Comparison of ENCODE assay signal across 14 cellular contexts in genomic region chr16:66927918-66928649, GRCh38. TPM values are rescaled to one million over a fixed set of nuclear protein-coding genes. Genes with fewer than 3 reads are reported as not detected.
DNase-seq lines count a peak whose midpoint lies in the region; ATAC-seq and TF ChIP-seq lines count a peak whose summit lies in the region.
"Had no signal": no experiment of that assay in that cellular context is flagged by ENCODE, and none has a peak within 500 bp of the region (broad histone marks: within the 10 kb centered on the region; RNA-seq: fewer than 3 reads in every experiment).

No MANE protein-coding gene starts in this region.

- peak; percentile 26 for DNase-seq in activated CD4-positive, alpha-beta T cell treated with anti-CD3 and anti-CD28 coated beads for 36 hours
- no peak for DNase-seq in activated CD4-positive, alpha-beta T cell treated with anti-CD3 and anti-CD28 coated beads for 4 hours
- DNase-seq in RPMI7951 (ENCODE audit: low read depth) (peak; percentile 95), fibroblast of lung (ENCODE audit: low read depth in 2 of 2) (peak in 1 of 2 donors; percentile 21), DMS153 treated with DMSO at 0.1 percent for 48 hours (lab: John Stamatoyannopoulos, UW; ENCODE audit: unreplicated experiment) (no peak)
- DNase-seq in stimulated activated naive CD8-positive, alpha-beta T cell treated with anti-CD3 and anti-CD28 coated beads, Interleukin-15, Interleukin-2, amounts not matched to agents 100 U/mL and 50 U/mL, for 24 hours, result peak; percentile 25
- DNase-seq in CD8-positive, alpha-beta T cell, result no peak
- DNase-seq: GOT3; midbrain; stimulated activated CD4-positive, alpha-beta T cell treated with anti-CD3 and anti-CD28 coated beads, Interleukin-12 subunit alpha, Interleukin-12 subunit beta, amount 100 ng/mL, for 4 hours had no signal

- H3K4me1 Mint-ChIP-seq in activated CD4-positive, alpha-beta T cell treated with anti-CD3 and anti-CD28 coated beads for 36 hours, result peaks cover 22% of the 10 kb centered on the region
- peaks cover 25% of the 10 kb centered on the region for H3K4me1 Mint-ChIP-seq in CD8-positive, alpha-beta T cell (ENCODE audit: low read depth)

- H3K27ac Mint-ChIP-seq in activated CD4-positive, alpha-beta T cell treated with anti-CD3 and anti-CD28 coated beads for 36 hours, result no peak overlapping the region
- no peak overlapping the region for H3K27ac Mint-ChIP-seq in CD8-positive, alpha-beta T cell
- H3K27ac Mint-ChIP-seq: T-cell had no signal

- no peaks in the 10 kb centered on the region for H3K9me3 ChIP-seq in fibroblast of lung (ENCODE audit: control insufficient read depth, insufficient read depth, low read depth, low read length)
- no peaks in the 10 kb centered on the region for H3K9me3 ChIP-seq in CD8-positive, alpha-beta T cell (ENCODE audit: low read length)

- intact Hi-C loops in activated CD4-positive, alpha-beta T cell treated with anti-CD3 and anti-CD28 coated beads for 36 hours (cut with DNase I, micrococcal nuclease), result loop anchor here (1.0 to 5.0 kb wide), 3 partner anchors 33 to 321 kb away; no protein-coding TSS in a partner anchor
- intact Hi-C loops in CD8-positive, alpha-beta T cell (cut with DNase I, micrococcal nuclease), result no loop called here

- H2AFZ ChIP-seq in fibroblast of lung (ENCODE audit: low read length), result no peak overlapping the region

- peaks cover 34% of the 10 kb centered on the region for H3K4me1 ChIP-seq in fibroblast of lung (ENCODE audit: control insufficient read depth, extremely low read depth, insufficient read depth, low read length)
- peaks cover 12% of the 10 kb centered on the region for H3K4me1 ChIP-seq in CD8-positive, alpha-beta T cell (ENCODE audit: insufficient read depth, low read length)

- H3K36me3 Mint-ChIP-seq in activated CD4-positive, alpha-beta T cell treated with anti-CD3 and anti-CD28 coated beads for 36 hours (ENCODE audit: low read depth), result peaks cover 19% of the 10 kb centered on the region
- peaks cover 19% of the 10 kb centered on the region for H3K36me3 Mint-ChIP-seq in CD8-positive, alpha-beta T cell

- no peak overlapping the region for H3K9ac ChIP-seq in fibroblast of lung (ENCODE audit: insufficient read depth, low read length)

- POLR2A ChIA-PET in activated CD4-positive, alpha-beta T cell treated with anti-CD3 and anti-CD28 coated beads for 36 hours (lab: Charles Lee), result interaction anchor here (1.4 kb wide), 1 partner anchor 30 kb away, joined by 3 read pairs; no protein-coding TSS in a partner anchor
- POLR2A ChIA-PET in CD8-positive, alpha-beta T cell (lab: Charles Lee), result no interaction called here

- no peak overlapping the region for H3K4me2 ChIP-seq in fibroblast of lung (ENCODE audit: extremely low read depth, insufficient read depth, low read length)

- no peaks in the 10 kb centered on the region for H4K20me1 ChIP-seq in fibroblast of lung (ENCODE audit: control insufficient read depth, extremely low read depth, insufficient read depth, low read length)

- H3K9me3 Mint-ChIP-seq in activated CD4-positive, alpha-beta T cell treated with anti-CD3 and anti-CD28 coated beads for 36 hours (ENCODE audit: low read depth), result no peaks in the 10 kb centered on the region
- H3K9me3 Mint-ChIP-seq in CD8-positive, alpha-beta T cell, result no peaks in the 10 kb centered on the region
- H3K9me3 Mint-ChIP-seq: T-cell had no signal

- H3K27me3 ChIP-seq in fibroblast of lung (ENCODE audit: control insufficient read depth, insufficient read depth, low read length), result peaks cover 2% of the 10 kb centered on the region
- peaks cover 5% of the 10 kb centered on the region for H3K27me3 ChIP-seq in CD8-positive, alpha-beta T cell (ENCODE audit: insufficient read depth, low read length)

- H3K27ac ChIP-seq in fibroblast of lung (ENCODE audit: insufficient read depth, low read length), result peak overlapping the region; percentile 78
- no peak overlapping the region for H3K27ac ChIP-seq in CD8-positive, alpha-beta T cell (ENCODE audit: low read depth, low read length)

- CTCF ChIA-PET in activated CD4-positive, alpha-beta T cell treated with anti-CD3 and anti-CD28 coated beads for 36 hours (lab: Charles Lee), result interaction anchor here (0.6 to 3.1 kb wide), 11 partner anchors 13 to 119 kb away, joined by 3 to 19 read pairs (median 4); no protein-coding TSS in a partner anchor
- CTCF ChIA-PET in CD8-positive, alpha-beta T cell (lab: Charles Lee), result interaction anchor here (0.9 to 2.3 kb wide), 3 partner anchors 33 to 98 kb away, joined by 3 to 7 read pairs (median 5); partner anchors contain the start of gene NAE1

- H3K27me3 Mint-ChIP-seq in activated CD4-positive, alpha-beta T cell treated with anti-CD3 and anti-CD28 coated beads for 36 hours, result peaks cover 25% of the 10 kb centered on the region
- peaks cover 24% of the 10 kb centered on the region for H3K27me3 Mint-ChIP-seq in CD8-positive, alpha-beta T cell (ENCODE audit: low read depth)

- no peak overlapping the region for H3K4me3 ChIP-seq in fibroblast of lung (replicated peaks in 1 of 4; ENCODE audit: control extremely low read depth in 1 of 4, insufficient read depth in 1 of 4, low read depth in 3 of 4, low read length in 4 of 4)
- no peak overlapping the region for H3K4me3 ChIP-seq in CD8-positive, alpha-beta T cell (ENCODE audit: low read depth, low read length)

- peaks cover 2% of the 10 kb centered on the region for H3K79me2 ChIP-seq in fibroblast of lung (ENCODE audit: control insufficient read depth, insufficient read depth, low read length)

- no peak for TF ChIP-seq CTCF in fibroblast of lung (conservative IDR thresholded peaks at IDR 0.05 in 1 of 2, IDR thresholded peaks at IDR 0.05 in 1 of 2; ENCODE audit: low read depth in 1 of 2, low read length in 2 of 2)
- TF ChIP-seq CTCF in CD8-positive, alpha-beta T cell (IDR thresholded peaks at IDR 0.05), result no peak

- peak; percentile 11 for ATAC-seq in activated CD4-positive, alpha-beta T cell treated with anti-CD3 and anti-CD28 coated beads for 36 hours
- ATAC-seq in stimulated activated naive CD8-positive, alpha-beta T cell treated with anti-CD3 and anti-CD28 coated beads, Interleukin-15, Interleukin-2, amounts not matched to agents 100 U/mL and 50 U/mL, for 24 hours, result peak; percentile 29
- ATAC-seq in HG02642 (IDR thresholded peaks at IDR 0.05; ENCODE audit: poor library complexity, unreplicated experiment), result no peak
- ATAC-seq in CD8-positive, alpha-beta T cell, result no peak

- no peak overlapping the region for H3K4me3 Mint-ChIP-seq in activated CD4-positive, alpha-beta T cell treated with anti-CD3 and anti-CD28 coated beads for 36 hours
- no peak overlapping the region for H3K4me3 Mint-ChIP-seq in CD8-positive, alpha-beta T cell
- H3K4me3 Mint-ChIP-seq: T-cell had no signal

- no peaks in the 10 kb centered on the region for H3K36me3 ChIP-seq in fibroblast of lung (ENCODE audit: control insufficient read depth, insufficient read depth, low read length)
- H3K36me3 ChIP-seq in CD8-positive, alpha-beta T cell (ENCODE audit: insufficient read depth, low read length), result no peaks in the 10 kb centered on the region

RNA-seq across cellular contexts. Expression of gene RRAD, which starts 2.7 kb away (rescaled TPM):
- total RNA-seq in activated CD4-positive, alpha-beta T cell treated with anti-CD3 and anti-CD28 coated beads for 36 hours, result under 1 TPM; 0.19 to 0.55 TPM
- 3.4 and 5.1 TPM in 2 replicates for total RNA-seq in RPMI7951 (2014; rRNA removed; shearing (Covaris generic))
- total RNA-seq in fibroblast of lung, result 41.1 and 83.7 TPM in 2 replicates
- polyA plus RNA-seq in fibroblast of lung, result 7.8 and 11.6 TPM in 2 replicates
- 16.7 and 19.7 TPM in 2 replicates for polyA plus RNA-seq in fibroblast of lung (2012)
- 3.4 and 4.5 TPM in 2 replicates for polyA minus RNA-seq in fibroblast of lung (ENCODE audit: low replicate concordance)
- under 1 TPM; 0.67 to 0.76 TPM for total RNA-seq in CD8-positive, alpha-beta T cell

RNA-seq across cellular contexts. Expression of gene CIAO2B, which starts 6.1 kb away (rescaled TPM):
- 100 to 1,000 TPM; 171 to 186 TPM for total RNA-seq in activated CD4-positive, alpha-beta T cell treated with anti-CD3 and anti-CD28 coated beads for 36 hours
- total RNA-seq in RPMI7951 (2014; rRNA removed; shearing (Covaris generic)), result 254 and 336 TPM in 2 replicates
- 188 and 217 TPM in 2 replicates for total RNA-seq in fibroblast of lung
- 115 and 138 TPM in 2 replicates for polyA plus RNA-seq in fibroblast of lung
- 176 and 223 TPM in 2 replicates for polyA plus RNA-seq in fibroblast of lung (2012)
- polyA minus RNA-seq in fibroblast of lung (ENCODE audit: low replicate concordance), result 179 and 191 TPM in 2 replicates
- total RNA-seq in CD8-positive, alpha-beta T cell, result 10 to 100 TPM; 55.0 to 58.2 TPM

RNA-seq across cellular contexts. Expression of gene CES2, which starts 7.2 kb away (rescaled TPM):
- 10 to 100 TPM; 30.5 to 31.6 TPM for total RNA-seq in activated CD4-positive, alpha-beta T cell treated with anti-CD3 and anti-CD28 coated beads for 36 hours
- total RNA-seq in RPMI7951 (2014; rRNA removed; shearing (Covaris generic)), result 19.2 and 21.3 TPM in 2 replicates
- total RNA-seq in fibroblast of lung, result 38.0 and 47.6 TPM in 2 replicates
- polyA plus RNA-seq in fibroblast of lung, result 22.9 and 26.9 TPM in 2 replicates
- polyA plus RNA-seq in fibroblast of lung (2012), result 24.6 and 28.6 TPM in 2 replicates
- 34.6 and 51.2 TPM in 2 replicates for polyA minus RNA-seq in fibroblast of lung (ENCODE audit: low replicate concordance)
- 10 to 100 TPM; 62.9 to 67.0 TPM for total RNA-seq in CD8-positive, alpha-beta T cell

RNA-seq across cellular contexts. Expression of gene CDH16, which starts 9.4 kb away (rescaled TPM):
- not detected for total RNA-seq in activated CD4-positive, alpha-beta T cell treated with anti-CD3 and anti-CD28 coated beads for 36 hours
- not detected in 2 replicates for total RNA-seq in RPMI7951 (2014; rRNA removed; shearing (Covaris generic))
- total RNA-seq in fibroblast of lung, result not detected in 2 replicates
- polyA plus RNA-seq in fibroblast of lung, result not detected in 2 replicates
- polyA plus RNA-seq in fibroblast of lung (2012), result not detected in 2 replicates
- not detected in 2 replicates for polyA minus RNA-seq in fibroblast of lung (ENCODE audit: low replicate concordance)
- total RNA-seq in CD8-positive, alpha-beta T cell, result not detected
- total RNA-seq: T-cell, temporal lobe had no signal
- polyA plus RNA-seq: AG04450 had no signal

RNA-seq across cellular contexts. Expression of gene CES3, which starts 33.0 kb away (rescaled TPM):
- total RNA-seq in activated CD4-positive, alpha-beta T cell treated with anti-CD3 and anti-CD28 coated beads for 36 hours, result 1 to 10 TPM; 1.6 to 1.9 TPM
- 0.10 TPM in 1 of 2 replicates, not detected in the other for total RNA-seq in RPMI7951 (2014; rRNA removed; shearing (Covaris generic))
- 0.77 and 1.3 TPM in 2 replicates for total RNA-seq in fibroblast of lung
- polyA plus RNA-seq in fibroblast of lung, result 0.01 and 0.07 TPM in 2 replicates
- polyA plus RNA-seq in fibroblast of lung (2012), result not detected in 2 replicates
- not detected in 2 replicates for polyA minus RNA-seq in fibroblast of lung (ENCODE audit: low replicate concordance)
- total RNA-seq in CD8-positive, alpha-beta T cell, result 1 to 10 TPM in 1 of 2 experiments, under 1 TPM in 1; 0.71 to 1.2 TPM

Comparison
In these comparisons a context has a peak if more than half of its experiments do, and no peak if none do; other contexts are left out.
1. DNase-seq: peak in activated CD4-positive, alpha-beta T cell treated with anti-CD3 and anti-CD28 coated beads for 36 hours (single experiment), RPMI7951 (single experiment) and stimulated activated naive CD8-positive, alpha-beta T cell treated with anti-CD3 and anti-CD28 coated beads, Interleukin-15, Interleukin-2, amounts not matched to agents 100 U/mL and 50 U/mL, for 24 hours (single experiment); none in activated CD4-positive, alpha-beta T cell treated with anti-CD3 and anti-CD28 coated beads for 4 hours (0 of 2), DMS153 treated with DMSO at 0.1 percent for 48 hours (single experiment) and CD8-positive, alpha-beta T cell (0 of 7).
2. ATAC-seq: peak in activated CD4-positive, alpha-beta T cell treated with anti-CD3 and anti-CD28 coated beads for 36 hours (single experiment) and stimulated activated naive CD8-positive, alpha-beta T cell treated with anti-CD3 and anti-CD28 coated beads, Interleukin-15, Interleukin-2, amounts not matched to agents 100 U/mL and 50 U/mL, for 24 hours (single experiment); none in HG02642 (single experiment) and CD8-positive, alpha-beta T cell (single experiment).
3. intact Hi-C loops: an anchor here in activated CD4-positive, alpha-beta T cell treated with anti-CD3 and anti-CD28 coated beads for 36 hours (1.0 to 5.0 kb wide); none called in CD8-positive, alpha-beta T cell.